In the genomic region with DNA sequence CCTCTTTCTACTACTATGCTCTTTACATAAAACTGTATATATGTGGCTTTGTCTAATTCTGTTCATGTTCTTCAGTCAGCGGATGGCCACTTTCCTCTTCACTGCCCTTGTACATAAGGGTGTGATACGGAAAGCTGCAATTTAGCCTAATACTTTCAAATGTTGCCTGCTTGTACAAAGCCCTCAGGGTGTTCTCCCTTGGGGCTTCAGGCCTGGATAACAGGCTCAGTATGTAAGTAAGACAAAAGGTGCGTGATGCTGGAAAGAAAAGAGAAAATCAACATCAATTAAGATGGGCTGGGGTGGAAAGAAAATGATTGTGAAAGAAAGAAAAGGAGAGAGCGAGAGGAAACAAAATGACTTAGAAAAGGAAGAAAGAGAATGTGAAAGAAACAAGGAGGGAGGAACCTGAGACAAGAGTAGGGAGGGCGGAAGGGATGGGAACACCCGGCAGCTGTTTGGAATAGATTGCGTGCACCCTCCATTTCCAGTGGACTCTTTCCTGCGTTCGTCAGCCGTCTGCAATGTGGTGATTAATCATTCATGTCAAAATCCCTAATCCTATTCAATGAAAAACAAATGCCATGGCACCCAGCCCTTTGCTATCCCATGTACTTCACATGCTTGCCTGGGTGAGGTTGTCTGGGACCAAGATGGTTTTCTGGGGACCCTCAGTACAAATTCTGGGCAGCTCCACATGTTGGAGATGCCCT, we compare ENCODE assay signal across 9 cellular contexts.
DNase-seq lines count a peak whose midpoint lies in the region; ATAC-seq, FAIRE-seq and TF ChIP-seq lines count a peak whose summit lies in the region.
"Had no signal": no experiment of that assay in that cellular context is flagged by ENCODE, and none has a peak within 500 bp of the region (broad histone marks: within the 10 kb centered on the region; RNA-seq: fewer than 3 reads in every experiment).

No MANE protein-coding gene starts in this region.

- H3K36me3 ChIP-seq in sigmoid colon = no peaks in the 10 kb centered on the region
- H3K36me3 ChIP-seq in HepG2 (replicated peaks in 1 of 2; ENCODE audit: control insufficient read depth in 1 of 2, insufficient read depth in 2 of 2, low read length in 2 of 2) = no peaks in the 10 kb centered on the region

- 71 to 76% methylated on average over 10 of the region's 10 CpGs for WGBS in sigmoid colon, 2 donors
- WGBS in HepG2 (ENCODE audit: low lambda C conversion rate) = 38% methylated on average over 10 of the region's 10 CpGs

- no peak for ATAC-seq in HG02870 (IDR thresholded peaks at IDR 0.05; ENCODE audit: unreplicated experiment)
- no peak for ATAC-seq in HepG2

- no peaks in the 10 kb centered on the region for H3K79me2 ChIP-seq in HepG2 (ENCODE audit: insufficient read depth, low read length)

- POLR2A ChIA-PET in HepG2 (lab: Yijun Ruan, JAX) = no interaction called here

- TF ChIP-seq CTCF in fibroblast of villous mesenchyme (IDR thresholded peaks at IDR 0.05; ENCODE audit: insufficient read depth, low read depth, low read length) (no peak), sigmoid colon (IDR thresholded peaks at IDR 0.05) (no peak), HepG2 (CRISPR knock-in tag; IDR thresholded peaks at IDR 0.05) (no peak)

- H3K4me3 ChIP-seq in fibroblast of villous mesenchyme (ENCODE audit: low read depth, low read length) = no peak overlapping the region
- H3K4me3 ChIP-seq in sigmoid colon = no peak overlapping the region
- no peak overlapping the region for H3K4me3 ChIP-seq in HepG2 (replicated peaks in 1 of 3; ENCODE audit: insufficient read depth in 1 of 3, low read depth in 2 of 3, low read length in 3 of 3)

- in situ Hi-C loops in HepG2 (cut with HindIII; ENCODE audit: extremely low pct_ligation_motif_present, low pct_unique_long_range_greater_than_20kb) = no loop called here

- TF ChIP-seq POLR2A in sigmoid colon (IDR thresholded peaks at IDR 0.05) = no peak
- no peak for TF ChIP-seq POLR2A in HepG2 (IDR thresholded peaks at IDR 0.05; ENCODE audit: insufficient read depth in 1 of 2, low read depth in 2 of 2, low read length in 2 of 2)

- no peak for TF ChIP-seq RAD21 in HepG2 (CRISPR knock-in tag; IDR thresholded peaks at IDR 0.05)

- H3K4me2 ChIP-seq in HepG2 (ENCODE audit: low read depth, low read length) = no peak overlapping the region

- H3K9me3 ChIP-seq in sigmoid colon (no peaks in the 10 kb centered on the region), HepG2 (ENCODE audit: low read length) (peaks cover 85% of the 10 kb centered on the region)

- H3K4me1 ChIP-seq in sigmoid colon = no peaks in the 10 kb centered on the region
- no peaks in the 10 kb centered on the region for H3K4me1 ChIP-seq in HepG2 (ENCODE audit: insufficient read depth, low read length)

- intact Hi-C loops in sigmoid colon (cut with DNase I) (no loop called here), HepG2 (cut with micrococcal nuclease; ENCODE audit: unreplicated experiment) (no loop called here)

- TF ChIP-seq EP300 in sigmoid colon (IDR thresholded peaks at IDR 0.05) (no peak), HepG2 (IDR thresholded peaks at IDR 0.05; ENCODE audit: low read depth in 2 of 2, low read length in 2 of 2) (no peak), HepG2 (CRISPR knock-in tag; IDR thresholded peaks at IDR 0.05; ENCODE audit: borderline replicate concordance) (no peak)

- no peaks in the 10 kb centered on the region for H4K20me1 ChIP-seq in HepG2 (ENCODE audit: insufficient read depth, low read length)

- FAIRE-seq in HepG2 (lab: Jason Lieb, UNC) = no peak

- no TSS peak for BruUV-seq in HepG2 (replicated peaks; lab: Mats Ljungman, UMichigan)

- peak overlapping the region; percentile 47 to 71 (median 51) for H3K27ac ChIP-seq in sigmoid colon
- H3K27ac ChIP-seq in HepG2 (ENCODE audit: extremely low read length, insufficient read depth, low read length) = no peak overlapping the region

- no peak overlapping the region for H2AFZ ChIP-seq in HepG2 (ENCODE audit: low read length)

- H3K27me3 ChIP-seq in sigmoid colon = no peaks in the 10 kb centered on the region
- H3K27me3 ChIP-seq in HepG2 (ENCODE audit: control insufficient read depth in 1 of 2, insufficient read depth in 2 of 2, low read length in 2 of 2) = no peaks in the 10 kb centered on the region

- CTCF ChIA-PET in HepG2 (lab: Yijun Ruan, JAX; ENCODE audit: low intra/inter-chr PET ratio, low total read pairs) = no interaction called here

- DNase-seq in GM03348 (ENCODE audit: low spot score) (peak; percentile 75), RPMI7951 (ENCODE audit: low read depth) (peak; percentile 69), fibroblast of villous mesenchyme (ENCODE audit: low read depth) (peak; percentile 71), sigmoid colon (peak; percentile 79), NOMO-1 treated with dmso at 0.1 percent for 144 hours (lab: John Stamatoyannopoulos, UW; ENCODE audit: unreplicated experiment) (no peak), HepG2 (ENCODE audit: low spot score) (no peak), GDM1 (lab: John Stamatoyannopoulos, UW) (no peak)
- DNase-seq: SIG-M5 had no signal

- no peak overlapping the region for H3K9ac ChIP-seq in HepG2 (ENCODE audit: insufficient read depth, low read depth, low read length)

TF ChIP-seq in HepG2, 621 proteins besides CTCF, POLR2A, EP300 and RAD21:
- no peak for TF ChIP-seq ATAD3A (CRISPR knock-in tag; IDR thresholded peaks at IDR 0.05)
- no peak for TF ChIP-seq SP2 (CRISPR knock-in tag; IDR thresholded peaks at IDR 0.05)
- TF ChIP-seq SNRNP70 (IDR thresholded peaks at IDR 0.05; ENCODE audit: low read depth, low read length) = no peak
- no peak for TF ChIP-seq ZSCAN20 (CRISPR knock-in tag; IDR thresholded peaks at IDR 0.05; ENCODE audit: borderline replicate concordance)
TF ChIP-seq in HepG2: peak in this region for 0.

Comparison
In these comparisons a context has a peak if more than half of its experiments do, and no peak if none do; other contexts are left out.
1. DNase-seq: peak in GM03348 (single experiment), RPMI7951 (single experiment), fibroblast of villous mesenchyme (single experiment) and sigmoid colon (single experiment); none in NOMO-1 treated with dmso at 0.1 percent for 144 hours (single experiment), HepG2 (single experiment) and GDM1 (single experiment).